Comparison of ENCODE assay signal across 8 cellular contexts in the genomic region with DNA sequence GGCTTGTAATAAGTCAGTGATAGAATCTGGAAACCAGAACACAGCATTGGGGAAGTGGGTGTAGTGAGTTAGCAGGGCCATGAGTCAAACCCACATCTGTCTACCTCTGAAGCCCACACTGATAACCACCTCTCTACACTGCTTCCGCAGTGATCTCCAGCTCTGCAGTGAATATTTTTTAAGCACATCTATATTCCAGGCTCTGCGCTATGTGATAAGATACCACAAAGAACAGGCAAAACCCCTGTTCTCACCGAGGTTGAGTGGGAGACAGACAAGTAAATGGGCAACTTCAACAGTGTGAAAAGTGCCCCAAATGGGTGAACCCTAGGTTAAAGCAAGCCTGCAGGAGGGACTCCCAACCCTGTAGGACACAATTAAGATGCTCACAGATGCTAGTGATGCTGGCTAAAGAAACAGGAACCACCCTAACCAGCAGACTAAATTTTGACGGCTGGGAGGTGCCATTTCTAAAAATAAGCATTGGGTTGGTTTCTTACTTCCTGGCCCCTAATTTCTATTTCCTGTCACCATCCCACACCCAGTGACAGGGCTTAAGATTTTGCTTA.
A peak's percentile ranks its signal among the peaks of the same experiment; 100 is the strongest.
DNase-seq lines count a peak whose midpoint lies in the region; ATAC-seq and TF ChIP-seq lines count a peak whose summit lies in the region.

No MANE protein-coding gene starts in this region.

- 50 to 58% methylated on average over 4 of the region's 4 CpGs for WGBS in heart right ventricle, 2 donors
- 74% methylated on average over 4 of the region's 4 CpGs for WGBS in esophagus muscularis mucosa

- H3K4me1 Mint-ChIP-seq in activated CD8-positive, alpha-beta T cell treated with anti-CD3 and anti-CD28 coated beads, Interleukin-2, amount 10 ng/mL, durations not matched to agents 7 days and 5 days (ENCODE audit: low read depth) = peaks cover 91% of the 10 kb centered on the region
- H3K4me1 Mint-ChIP-seq in endothelial cell (ENCODE audit: unreplicated experiment) = peaks cover 8% of the 10 kb centered on the region

- peaks cover 37% of the 10 kb centered on the region for H3K36me3 Mint-ChIP-seq in activated CD8-positive, alpha-beta T cell treated with anti-CD3 and anti-CD28 coated beads, Interleukin-2, amount 10 ng/mL, durations not matched to agents 7 days and 5 days (ENCODE audit: low read depth)
- H3K36me3 Mint-ChIP-seq in endothelial cell (ENCODE audit: low read depth, unreplicated experiment) = no peaks in the 10 kb centered on the region

- H3K4me1 ChIP-seq in right atrium auricular region (peaks cover 0 to 6% of the 10 kb centered on the region in 2 donors), heart right ventricle (peaks cover 0 to 38% (median 0%) of the 10 kb centered on the region in 9 donors), esophagus muscularis mucosa (peaks cover 0 to 9% (median 7%) of the 10 kb centered on the region in 4 donors)

- POLR2A ChIA-PET in activated CD8-positive, alpha-beta T cell treated with anti-CD3 and anti-CD28 coated beads, Interleukin-2, amount 10 ng/mL, durations not matched to agents 7 days and 5 days (lab: Charles Lee) = interaction anchor here (1.1 to 1.2 kb wide), 2 partner anchors 75 to 202 kb away, joined by 3 to 4 read pairs; no protein-coding TSS in a partner anchor

- H3K27ac Mint-ChIP-seq in activated CD8-positive, alpha-beta T cell treated with anti-CD3 and anti-CD28 coated beads, Interleukin-2, amount 10 ng/mL, durations not matched to agents 7 days and 5 days = peak overlapping the region; percentile 93
- no peak overlapping the region for H3K27ac Mint-ChIP-seq in endothelial cell (ENCODE audit: unreplicated experiment)

- H3K27me3 Mint-ChIP-seq in activated CD8-positive, alpha-beta T cell treated with anti-CD3 and anti-CD28 coated beads, Interleukin-2, amount 10 ng/mL, durations not matched to agents 7 days and 5 days (ENCODE audit: low read depth) = peaks cover 3% of the 10 kb centered on the region
- H3K27me3 Mint-ChIP-seq in endothelial cell (ENCODE audit: unreplicated experiment) = peaks cover 6% of the 10 kb centered on the region

- TF ChIP-seq POLR2A in esophagus muscularis mucosa (IDR thresholded peaks at IDR 0.05; ENCODE audit: low read depth) = no peak

- no peaks in the 10 kb centered on the region for H3K36me3 ChIP-seq in right atrium auricular region
- H3K36me3 ChIP-seq in heart right ventricle = peaks cover 0 to 8% (median 0%) of the 10 kb centered on the region in 9 donors
- H3K36me3 ChIP-seq in esophagus muscularis mucosa = no peaks in the 10 kb centered on the region

- H3K27ac ChIP-seq in right atrium auricular region (no peak overlapping the region), heart right ventricle (no peak overlapping the region), esophagus muscularis mucosa (replicated peaks in 1 of 4) (no peak overlapping the region)

- no peaks in the 10 kb centered on the region for H3K27me3 ChIP-seq in right atrium auricular region
- no peaks in the 10 kb centered on the region for H3K27me3 ChIP-seq in heart right ventricle
- H3K27me3 ChIP-seq in esophagus muscularis mucosa = no peaks in the 10 kb centered on the region

- ATAC-seq in heart right ventricle (no peak), HG03442 (IDR thresholded peaks at IDR 0.05; ENCODE audit: unreplicated experiment) (peak; percentile 56)
- ATAC-seq in activated CD8-positive, alpha-beta T cell treated with anti-CD3 and anti-CD28 coated beads, Interleukin-2, amount 10 ng/mL, durations not matched to agents 7 days and 5 days = peak; percentile 89

- peak overlapping the region; percentile 57 for H3K4me3 Mint-ChIP-seq in activated CD8-positive, alpha-beta T cell treated with anti-CD3 and anti-CD28 coated beads, Interleukin-2, amount 10 ng/mL, durations not matched to agents 7 days and 5 days
- H3K4me3 Mint-ChIP-seq in endothelial cell (ENCODE audit: unreplicated experiment) = no peak overlapping the region

- no peak overlapping the region for H3K4me3 ChIP-seq in right atrium auricular region
- no peak overlapping the region for H3K4me3 ChIP-seq in heart right ventricle
- H3K4me3 ChIP-seq in esophagus muscularis mucosa = no peak overlapping the region

- CTCF ChIA-PET in activated CD8-positive, alpha-beta T cell treated with anti-CD3 and anti-CD28 coated beads, Interleukin-2, amount 10 ng/mL, durations not matched to agents 7 days and 5 days (lab: Charles Lee) = interaction anchor here (0.8 to 9.8 kb wide), 11 partner anchors 12 to 429 kb away, joined by 3 to 209 read pairs (median 5); no protein-coding TSS in a partner anchor

- TF ChIP-seq EP300 in esophagus muscularis mucosa (IDR thresholded peaks at IDR 0.05) = no peak

- peak; percentile 36 for DNase-seq in right atrium auricular region (ENCODE audit: low spot score)
- DNase-seq in heart right ventricle = no peak
- DNase-seq in activated CD8-positive, alpha-beta T cell treated with anti-CD3 and anti-CD28 coated beads, Interleukin-2, amount 10 ng/mL, durations not matched to agents 7 days and 5 days = peak; percentile 80
- DNase-seq in stimulated activated CD8-positive, alpha-beta memory T cell treated with anti-CD3 and anti-CD28 coated beads, Interleukin-7, amount 100 ng/mL, for 4 hours (ENCODE audit: low read depth in 2 of 2) = peak; percentile 35 to 36
- DNase-seq in endothelial cell (ENCODE audit: low spot score) = no peak
- no peak for DNase-seq in NCI-H524 treated with DMSO at 0.1 percent for 48 hours (lab: John Stamatoyannopoulos, UW)
- no peak for DNase-seq in esophagus muscularis mucosa (ENCODE audit: extremely low spot score)

- TF ChIP-seq CTCF in right atrium auricular region (IDR thresholded peaks at IDR 0.05) (no peak), heart right ventricle (IDR thresholded peaks at IDR 0.05) (no peak), endothelial cell (IDR thresholded peaks at IDR 0.05; ENCODE audit: unreplicated experiment) (no peak), esophagus muscularis mucosa (IDR thresholded peaks at IDR 0.05) (no peak)

- H3K9me3 Mint-ChIP-seq in activated CD8-positive, alpha-beta T cell treated with anti-CD3 and anti-CD28 coated beads, Interleukin-2, amount 10 ng/mL, durations not matched to agents 7 days and 5 days (ENCODE audit: insufficient read depth) = peaks cover 26% of the 10 kb centered on the region
- no peaks in the 10 kb centered on the region for H3K9me3 Mint-ChIP-seq in endothelial cell (ENCODE audit: unreplicated experiment)

- no peaks in the 10 kb centered on the region for H3K9me3 ChIP-seq in right atrium auricular region
- H3K9me3 ChIP-seq in heart right ventricle = peaks cover 0 to 9% (median 0%) of the 10 kb centered on the region in 11 donors
- peaks cover 0 to 12% (median 5%) of the 10 kb centered on the region in 4 donors for H3K9me3 ChIP-seq in esophagus muscularis mucosa

- intact Hi-C loops in heart right ventricle (cut with DNase I) (loop anchor here in 8 of 10 donors (1.0 to 10.0 kb wide), 6 partner anchors 216 to 428 kb away; no protein-coding TSS in a partner anchor), esophagus muscularis mucosa (cut with DNase I) (no loop called here)

Comparison
In these comparisons a context has a peak if more than half of its experiments do, and no peak if none do; other contexts are left out.
1. DNase-seq: peak in right atrium auricular region (single experiment), activated CD8-positive, alpha-beta T cell treated with anti-CD3 and anti-CD28 coated beads, Interleukin-2, amount 10 ng/mL, durations not matched to agents 7 days and 5 days (single experiment) and stimulated activated CD8-positive, alpha-beta memory T cell treated with anti-CD3 and anti-CD28 coated beads, Interleukin-7, amount 100 ng/mL, for 4 hours (2 of 2); none in heart right ventricle (0 of 2), endothelial cell (single experiment), NCI-H524 treated with DMSO at 0.1 percent for 48 hours (single experiment) and esophagus muscularis mucosa (single experiment).
2. ATAC-seq: peak in HG03442 (single experiment) and activated CD8-positive, alpha-beta T cell treated with anti-CD3 and anti-CD28 coated beads, Interleukin-2, amount 10 ng/mL, durations not matched to agents 7 days and 5 days (single experiment); none in heart right ventricle (0 of 8).